Comparison of ENCODE assay signal across 19 cellular contexts in the genomic region with DNA sequence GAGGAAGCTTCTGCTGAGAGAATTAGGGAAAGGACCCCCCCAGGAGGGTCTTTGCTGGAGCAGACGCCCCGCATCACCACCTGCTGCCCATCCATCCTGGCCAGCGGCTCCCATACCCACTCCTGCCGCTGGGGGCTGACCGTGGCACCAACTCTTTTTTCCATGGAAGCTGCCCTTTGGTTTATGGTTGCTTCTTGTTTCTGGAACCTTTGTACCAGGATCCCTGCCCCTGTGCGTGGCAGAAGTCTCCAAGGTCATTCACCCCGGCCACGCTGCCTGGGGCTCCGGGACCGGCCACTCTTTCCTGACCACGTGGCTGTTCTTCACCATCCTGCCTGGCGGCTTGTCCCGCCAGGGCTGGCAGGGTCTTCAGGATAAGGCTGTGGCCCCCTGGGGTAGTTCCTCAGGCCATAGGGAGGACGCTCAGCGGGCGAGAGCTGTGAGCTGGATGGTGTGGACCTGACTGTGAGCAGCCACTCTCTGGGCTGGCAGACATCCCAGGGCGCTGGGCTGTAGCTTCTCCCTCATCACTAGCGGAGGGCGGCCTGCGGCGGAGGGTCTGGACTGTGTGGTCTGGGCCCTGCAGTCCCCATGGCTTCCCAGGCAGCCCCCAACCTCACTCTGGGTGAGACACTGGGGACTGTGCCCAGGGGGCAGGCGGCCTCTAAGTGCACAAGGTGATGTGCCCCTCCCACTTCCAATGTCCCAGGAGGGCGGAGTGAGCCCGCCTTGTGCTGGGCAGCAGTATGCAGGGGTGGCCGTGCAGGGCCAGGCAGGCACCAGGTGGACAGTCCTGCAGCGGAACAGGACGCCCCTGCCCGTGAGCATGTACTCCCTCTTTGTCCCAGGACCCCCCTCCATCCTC. TPM values are rescaled to one million over a fixed set of nuclear protein-coding genes. Genes with fewer than 3 reads are reported as not detected.
DNase-seq lines count a peak whose midpoint lies in the region; ATAC-seq and TF ChIP-seq lines count a peak whose summit lies in the region.
"Had no signal": no experiment of that assay in that cellular context is flagged by ENCODE, and none has a peak within 500 bp of the region (broad histone marks: within the 10 kb centered on the region; RNA-seq: fewer than 3 reads in every experiment).

No MANE protein-coding gene starts in this region.

- no peak overlapping the region for H2BK120ac ChIP-seq in mesendoderm (ENCODE audit: low read depth, low read length)

- H3K4me1 ChIP-seq in mesendoderm (ENCODE audit: control insufficient read depth, low read depth, low read length), result no peaks in the 10 kb centered on the region
- H3K4me1 ChIP-seq: gastroesophageal sphincter had no signal

- no peak overlapping the region for H3K23ac ChIP-seq in mesendoderm (ENCODE audit: low read length)

- DNase-seq in COLO668 (lab: John Stamatoyannopoulos, UW; ENCODE audit: unreplicated experiment) (peak; percentile 10), HT1080 (ENCODE audit: low read depth) (peak; percentile 13), left lobe of liver (ENCODE audit: low spot score) (no peak), mesendoderm (no peak), G401 (ENCODE audit: low spot score) (no peak)
- DNase-seq: activated CD4-positive, alpha-beta T cell treated with anti-CD3 and anti-CD28 coated beads for 36 hours; activated T-cell treated with anti-CD3 and anti-CD28 coated beads for 4 hours; central memory CD4-positive, alpha-beta T cell; EL; immature natural killer cell; midbrain; MV-4-11; T-cell had no signal

- no peaks in the 10 kb centered on the region for H3K27me3 ChIP-seq in mesendoderm (ENCODE audit: insufficient read depth, low read length, poor library complexity)

- no peaks in the 10 kb centered on the region for H3K36me3 ChIP-seq in mesendoderm (ENCODE audit: control insufficient read depth, insufficient read depth, low read length)
- H3K36me3 ChIP-seq: BLaER1 treated with 17β-estradiol and CSF1 and Interleukin-3, amounts not matched to agents 10 nM and 100 nM; gastroesophageal sphincter had no signal

- H3K9ac ChIP-seq in mesendoderm (ENCODE audit: low read length), result no peak overlapping the region
- H3K9ac ChIP-seq: BLaER1 treated with 17β-estradiol and CSF1 and Interleukin-3, amounts not matched to agents 10 nM and 100 nM had no signal

- no peak overlapping the region for H3K4me2 ChIP-seq in mesendoderm (ENCODE audit: low read length)
- H3K4me2 ChIP-seq: BLaER1 treated with 17β-estradiol and CSF1 and Interleukin-3, amounts not matched to agents 10 nM and 100 nM had no signal

- no peak overlapping the region for H4K5ac ChIP-seq in mesendoderm (ENCODE audit: low read length)

- H3K79me2 ChIP-seq in mesendoderm (ENCODE audit: control insufficient read depth, insufficient read depth, low read length), result no peaks in the 10 kb centered on the region

- H4K8ac ChIP-seq in mesendoderm (ENCODE audit: low read depth, low read length), result no peak overlapping the region

- H2AK5ac ChIP-seq in mesendoderm (ENCODE audit: low read length), result no peak overlapping the region

- H3K4ac ChIP-seq in mesendoderm (ENCODE audit: low read depth, low read length), result no peak overlapping the region

- no peak overlapping the region for H3K4me3 ChIP-seq in mesendoderm (ENCODE audit: low read length)
- H3K4me3 ChIP-seq: BLaER1 treated with 17β-estradiol and CSF1 and Interleukin-3, amounts not matched to agents 10 nM and 100 nM; gastroesophageal sphincter had no signal

- WGBS in mesendoderm (ENCODE audit: extremely low coverage, insufficient coverage, low lambda C conversion rate), result no CpG with 5 or more reads among the region's 28 CpGs

- H3K56ac ChIP-seq in mesendoderm (ENCODE audit: low read length), result no peak overlapping the region

- TF ChIP-seq CTCF in VCaP (conservative IDR thresholded peaks at IDR 0.05), result peak; percentile 32

- H3K27ac ChIP-seq in VCaP (no peak overlapping the region), mesendoderm (ENCODE audit: low read depth, low read length) (no peak overlapping the region)
- H3K27ac ChIP-seq: BLaER1 treated with 17β-estradiol and CSF1 and Interleukin-3, amounts not matched to agents 10 nM and 100 nM; gastroesophageal sphincter had no signal

- no peaks in the 10 kb centered on the region for H3K79me1 ChIP-seq in mesendoderm (ENCODE audit: low read length)

- H2BK5ac ChIP-seq in mesendoderm (ENCODE audit: low read length), result no peak overlapping the region

- H3K18ac ChIP-seq in mesendoderm (ENCODE audit: low read length), result no peak overlapping the region

- no peak overlapping the region for H2BK15ac ChIP-seq in mesendoderm (replicated peaks; ENCODE audit: low read depth)

- ATAC-seq in left lobe of liver, result peak; percentile 54
- no peak for ATAC-seq in HG03025 (IDR thresholded peaks at IDR 0.05; ENCODE audit: low FRiP score, unreplicated experiment)
- ATAC-seq in HG03108 (IDR thresholded peaks at IDR 0.05; ENCODE audit: unreplicated experiment), result no peak
- ATAC-seq: activated CD4-positive, alpha-beta T cell treated with anti-CD3 and anti-CD28 coated beads for 36 hours; gastroesophageal sphincter; T-cell had no signal

- in situ Hi-C loops in G401 (cut with HindIII; ENCODE audit: low sequenced_read_pairs), result no loop called here

RNA-seq across cellular contexts. Expression of gene RBBP8NL, which starts 22.8 kb away (rescaled TPM):
- not detected in 2 replicates for total RNA-seq in HT1080 (2014; rRNA removed; shearing (Covaris generic))
- not detected in 2 replicates for polyA plus RNA-seq in HT1080 (2015; cell fraction: cytosol; rRNA removed)
- polyA plus RNA-seq in HT1080 (2015; cell fraction: nucleus; rRNA removed), result not detected in 2 replicates
- total RNA-seq in left lobe of liver, result not detected
- polyA plus RNA-seq in mesendoderm (2013, experiment 1 of 2), result 0.31 TPM
- polyA plus RNA-seq in mesendoderm (2013, experiment 2 of 2), result 0.36 TPM
- total RNA-seq in G401 (2014; rRNA removed; shearing (Covaris generic)), result not detected in 2 replicates
- total RNA-seq: activated CD4-positive, alpha-beta T cell treated with anti-CD3 and anti-CD28 coated beads for 36 hours; OCI-LY7; T-cell had no signal
- polyA plus RNA-seq: immature natural killer cell had no signal

RNA-seq across cellular contexts. Expression of gene GATA5, which starts 25.6 kb away (rescaled TPM):
- total RNA-seq in HT1080 (2014; rRNA removed; shearing (Covaris generic)), result not detected in 2 replicates
- not detected in 2 replicates for polyA plus RNA-seq in HT1080 (2015; cell fraction: cytosol; rRNA removed)
- not detected in 2 replicates for polyA plus RNA-seq in HT1080 (2015; cell fraction: nucleus; rRNA removed)
- 0.48 TPM for total RNA-seq in left lobe of liver
- 0.07 TPM for polyA plus RNA-seq in mesendoderm (2013, experiment 1 of 2)
- polyA plus RNA-seq in mesendoderm (2013, experiment 2 of 2), result 0.10 TPM
- total RNA-seq in G401 (2014; rRNA removed; shearing (Covaris generic)), result 0.18 and 0.71 TPM in 2 replicates
- total RNA-seq: activated CD4-positive, alpha-beta T cell treated with anti-CD3 and anti-CD28 coated beads for 36 hours; OCI-LY7; T-cell had no signal
- polyA plus RNA-seq: immature natural killer cell had no signal

RNA-seq across cellular contexts. Expression of gene CABLES2, which starts 43.1 kb away (rescaled TPM):
- total RNA-seq in HT1080 (2014; rRNA removed; shearing (Covaris generic)), result 2.9 and 3.3 TPM in 2 replicates
- 3.4 and 3.5 TPM in 2 replicates for polyA plus RNA-seq in HT1080 (2015; cell fraction: cytosol; rRNA removed)
- polyA plus RNA-seq in HT1080 (2015; cell fraction: nucleus; rRNA removed), result 1.3 and 1.7 TPM in 2 replicates
- total RNA-seq in left lobe of liver, result 1.8 TPM
- polyA plus RNA-seq in mesendoderm (2013, experiment 1 of 2), result 4.4 TPM
- 4.3 TPM for polyA plus RNA-seq in mesendoderm (2013, experiment 2 of 2)
- 4.2 and 7.2 TPM in 2 replicates for total RNA-seq in G401 (2014; rRNA removed; shearing (Covaris generic))

Comparison
In these comparisons a context has a peak if more than half of its experiments do, and no peak if none do; other contexts are left out.
1. DNase-seq: peak in COLO668 (single experiment) and HT1080 (single experiment); none in left lobe of liver (single experiment), mesendoderm (single experiment) and G401 (single experiment).